In the genomic region with DNA sequence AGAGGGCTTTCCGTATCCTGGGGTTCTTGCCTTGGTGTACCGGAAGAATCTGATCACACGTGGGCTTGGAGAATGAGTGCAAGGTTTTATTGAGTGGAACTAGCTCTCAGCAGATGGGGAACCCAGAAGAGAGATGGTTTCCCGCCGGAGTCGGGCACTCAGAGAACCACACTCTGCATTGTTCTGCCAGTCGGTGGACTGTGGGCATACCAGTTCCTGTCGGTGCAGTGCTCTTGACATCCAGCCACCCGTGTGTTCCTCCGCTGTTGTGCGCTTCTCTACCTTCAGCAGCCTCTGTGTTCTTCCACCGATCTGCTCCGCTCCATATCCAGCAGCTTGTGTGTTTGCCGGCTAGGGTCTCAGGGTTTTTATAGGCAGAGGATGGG, we compare ENCODE assay signal across 24 cellular contexts. TPM values are rescaled to one million over a fixed set of nuclear protein-coding genes. Genes with fewer than 3 reads are reported as not detected.
A peak's percentile ranks its signal among the peaks of the same experiment; 100 is the strongest.
DNase-seq lines count a peak whose midpoint lies in the region; ATAC-seq and TF ChIP-seq lines count a peak whose summit lies in the region.
"Had no signal": no experiment of that assay in that cellular context is flagged by ENCODE, and none has a peak within 500 bp of the region (broad histone marks: within the 10 kb centered on the region; RNA-seq: fewer than 3 reads in every experiment).

No MANE protein-coding gene starts in this region.

- no peaks in the 10 kb centered on the region for H3K9me3 Mint-ChIP-seq in activated CD4-positive, alpha-beta T cell treated with anti-CD3 and anti-CD28 coated beads, Interleukin-2, amount 10 ng/mL, durations not matched to agents 24 days and 14 days
- H3K9me3 Mint-ChIP-seq in activated CD4-positive, alpha-beta T cell treated with anti-CD3 and anti-CD28 coated beads for 36 hours (ENCODE audit: low read depth), result no peaks in the 10 kb centered on the region
- H3K9me3 Mint-ChIP-seq: activated naive CD8-positive, alpha-beta T cell treated with anti-CD3 and anti-CD28 coated beads, Interleukin-2, amount 10 ng/mL, durations not matched to agents 7 days and 5 days; activated T-cell treated with anti-CD3 and anti-CD28 coated beads, Interleukin-2, amount 50 U/mL, for 72 hours; neural crest cell had no signal

- H3K9me2 ChIP-seq in OCI-LY7 (ENCODE audit: insufficient read depth, low read length), result no peaks in the 10 kb centered on the region

- H3K36me3 Mint-ChIP-seq in activated CD4-positive, alpha-beta T cell treated with anti-CD3 and anti-CD28 coated beads, Interleukin-2, amount 10 ng/mL, durations not matched to agents 24 days and 14 days (ENCODE audit: low read depth), result no peaks in the 10 kb centered on the region
- H3K36me3 Mint-ChIP-seq in activated CD4-positive, alpha-beta T cell treated with anti-CD3 and anti-CD28 coated beads for 36 hours (ENCODE audit: low read depth), result no peaks in the 10 kb centered on the region
- H3K36me3 Mint-ChIP-seq: activated naive CD8-positive, alpha-beta T cell treated with anti-CD3 and anti-CD28 coated beads, Interleukin-2, amount 10 ng/mL, durations not matched to agents 7 days and 5 days had no signal

- no peaks in the 10 kb centered on the region for H3K4me1 ChIP-seq in OCI-LY7 (ENCODE audit: insufficient read depth, low read length, poor library complexity, severe bottlenecking)

- DNase-seq in activated CD4-positive, alpha-beta T cell treated with anti-CD3 and anti-CD28 coated beads, Interleukin-2, amount 10 ng/mL, durations not matched to agents 24 days and 14 days, result peak; percentile 54
- DNase-seq in activated CD4-positive, alpha-beta T cell treated with anti-CD3 and anti-CD28 coated beads for 36 hours, result no peak
- no peak for DNase-seq in OCI-LY7 (ENCODE audit: low spot score)
- peak; percentile 23 for DNase-seq in left lobe of liver (ENCODE audit: low spot score)
- no peak for DNase-seq in NCI-H1694 (lab: John Stamatoyannopoulos, UW)
- DNase-seq in NCI-H446 (lab: John Stamatoyannopoulos, UW), result no peak
- DNase-seq in NCI-H187 (lab: John Stamatoyannopoulos, UW), result no peak
- DNase-seq: activated naive CD8-positive, alpha-beta T cell treated with anti-CD3 and anti-CD28 coated beads, Interleukin-2, amount 10 ng/mL, durations not matched to agents 7 days and 5 days; activated T-cell treated with anti-CD3 and anti-CD28 coated beads, Interleukin-2, amount 50 U/mL, for 72 hours; C1 segment of cervical spinal cord; foreskin keratinocyte; hippocampal formation; mucosa of descending colon; NCI-H187 treated with DMSO at 0.1 percent for 48 hours; T1000 had no signal

- intact Hi-C loops in activated CD4-positive, alpha-beta T cell treated with anti-CD3 and anti-CD28 coated beads, Interleukin-2, amount 10 ng/mL, durations not matched to agents 24 days and 14 days (cut with micrococcal nuclease), result loop anchor here (5.0 kb wide), 1 partner anchor 36 kb away; a partner anchor contains a TSS
- intact Hi-C loops in activated CD4-positive, alpha-beta T cell treated with anti-CD3 and anti-CD28 coated beads for 36 hours (cut with DNase I, micrococcal nuclease), result loop anchor here in 1 of 2 experiments (10.0 kb wide), 1 partner anchor 623 kb away; no protein-coding TSS in a partner anchor
- intact Hi-C loops in OCI-LY7 (cut with micrococcal nuclease; ENCODE audit: unreplicated experiment), result no loop called here

- peak overlapping the region; percentile 6; the same call in 1 of the 2 replicates for H3K4me2 ChIP-seq in OCI-LY7 (ENCODE audit: low read length)

- TF ChIP-seq CTCF in OCI-LY7 (conservative IDR thresholded peaks at IDR 0.05; ENCODE audit: low read length), result no peak

- H3K4me3 Mint-ChIP-seq in activated CD4-positive, alpha-beta T cell treated with anti-CD3 and anti-CD28 coated beads, Interleukin-2, amount 10 ng/mL, durations not matched to agents 24 days and 14 days, result no peak overlapping the region
- H3K4me3 Mint-ChIP-seq in activated CD4-positive, alpha-beta T cell treated with anti-CD3 and anti-CD28 coated beads for 36 hours, result no peak overlapping the region
- H3K4me3 Mint-ChIP-seq: activated naive CD8-positive, alpha-beta T cell treated with anti-CD3 and anti-CD28 coated beads, Interleukin-2, amount 10 ng/mL, durations not matched to agents 7 days and 5 days; neural crest cell had no signal

- no peak for ATAC-seq in activated CD4-positive, alpha-beta T cell treated with anti-CD3 and anti-CD28 coated beads for 36 hours
- ATAC-seq in left lobe of liver, result no peak
- ATAC-seq: foreskin keratinocyte, HCT116, mucosa of descending colon had no signal

- POLR2A ChIA-PET in activated CD4-positive, alpha-beta T cell treated with anti-CD3 and anti-CD28 coated beads for 36 hours (lab: Charles Lee), result no interaction called here
- POLR2A ChIA-PET in OCI-LY7 (lab: Charles Lee), result no interaction called here

- no peaks in the 10 kb centered on the region for H3K36me3 ChIP-seq in OCI-LY7 (ENCODE audit: insufficient read depth, low read length)

- no TSS peak for BruUV-seq in OCI-LY7 (replicated peaks; lab: Mats Ljungman, UMichigan)

- H3K27ac ChIP-seq in OCI-LY7 (ENCODE audit: low read depth, low read length, poor library complexity, severe bottlenecking), result no peak overlapping the region
- H3K27ac ChIP-seq: foreskin keratinocyte had no signal

- no peak overlapping the region for H3K27ac Mint-ChIP-seq in activated CD4-positive, alpha-beta T cell treated with anti-CD3 and anti-CD28 coated beads, Interleukin-2, amount 10 ng/mL, durations not matched to agents 24 days and 14 days
- no peak overlapping the region for H3K27ac Mint-ChIP-seq in activated CD4-positive, alpha-beta T cell treated with anti-CD3 and anti-CD28 coated beads for 36 hours
- H3K27ac Mint-ChIP-seq: activated naive CD8-positive, alpha-beta T cell treated with anti-CD3 and anti-CD28 coated beads, Interleukin-2, amount 10 ng/mL, durations not matched to agents 7 days and 5 days; activated T-cell treated with anti-CD3 and anti-CD28 coated beads, Interleukin-2, amount 50 U/mL, for 72 hours; progenitor cell of endocrine pancreas had no signal

- CTCF ChIA-PET in activated CD4-positive, alpha-beta T cell treated with anti-CD3 and anti-CD28 coated beads for 36 hours (lab: Charles Lee), result interaction anchor here (0.6 to 1.8 kb wide), 2 partner anchors 75 to 122 kb away, joined by 3 to 4 read pairs; no protein-coding TSS in a partner anchor
- CTCF ChIA-PET in OCI-LY7 (lab: Charles Lee; ENCODE audit: unreplicated experiment), result no interaction called here

- H3K27me3 Mint-ChIP-seq in activated CD4-positive, alpha-beta T cell treated with anti-CD3 and anti-CD28 coated beads, Interleukin-2, amount 10 ng/mL, durations not matched to agents 24 days and 14 days, result peaks cover 54% of the 10 kb centered on the region
- H3K27me3 Mint-ChIP-seq in activated CD4-positive, alpha-beta T cell treated with anti-CD3 and anti-CD28 coated beads for 36 hours, result peaks cover 66% of the 10 kb centered on the region

- no peaks in the 10 kb centered on the region for H3K9me3 ChIP-seq in OCI-LY7 (ENCODE audit: low read length)
- H3K9me3 ChIP-seq: mucosa of descending colon had no signal

- H2AFZ ChIP-seq in OCI-LY7 (ENCODE audit: low read length), result no peak overlapping the region

- no peaks in the 10 kb centered on the region for H4K20me1 ChIP-seq in OCI-LY7 (ENCODE audit: insufficient read depth, low read length)

- H3K4me3 ChIP-seq in GM08714 (ENCODE audit: low read length) (peak overlapping the region; percentile 26; the same call in 1 of the 2 replicates), OCI-LY7 (ENCODE audit: low read depth, low read length, poor library complexity, severe bottlenecking) (no peak overlapping the region)
- H3K4me3 ChIP-seq: mucosa of descending colon had no signal

- peaks cover 25% of the 10 kb centered on the region for H3K4me1 Mint-ChIP-seq in activated CD4-positive, alpha-beta T cell treated with anti-CD3 and anti-CD28 coated beads, Interleukin-2, amount 10 ng/mL, durations not matched to agents 24 days and 14 days
- peaks cover 5% of the 10 kb centered on the region for H3K4me1 Mint-ChIP-seq in activated CD4-positive, alpha-beta T cell treated with anti-CD3 and anti-CD28 coated beads for 36 hours
- H3K4me1 Mint-ChIP-seq: activated naive CD8-positive, alpha-beta T cell treated with anti-CD3 and anti-CD28 coated beads, Interleukin-2, amount 10 ng/mL, durations not matched to agents 7 days and 5 days; neural crest cell had no signal

- no peaks in the 10 kb centered on the region for H3K79me2 ChIP-seq in OCI-LY7 (ENCODE audit: insufficient read depth, low read depth, low read length)

RNA-seq across cellular contexts. Expression of a gene that starts 10.8 kb away (rescaled TPM):
- 71.3 and 76.7 TPM in 2 replicates for total RNA-seq in activated CD4-positive, alpha-beta T cell treated with anti-CD3 and anti-CD28 coated beads, Interleukin-2, amount 10 ng/mL, durations not matched to agents 24 days and 14 days
- 10 to 100 TPM; 55.3 to 70.4 TPM for total RNA-seq in activated CD4-positive, alpha-beta T cell treated with anti-CD3 and anti-CD28 coated beads for 36 hours
- 53.6 and 54.5 TPM in 2 replicates for total RNA-seq in OCI-LY7 (2014; rRNA removed; shearing (Covaris generic))
- 64.8 and 71.9 TPM in 2 replicates for total RNA-seq in OCI-LY7 (2022)
- 16.6 TPM for total RNA-seq in left lobe of liver

RNA-seq across cellular contexts. Expression of a gene that starts 36.7 kb away (rescaled TPM):
- 0.38 and 0.44 TPM in 2 replicates for total RNA-seq in activated CD4-positive, alpha-beta T cell treated with anti-CD3 and anti-CD28 coated beads, Interleukin-2, amount 10 ng/mL, durations not matched to agents 24 days and 14 days
- 1 to 10 TPM in 1 of 2 experiments, under 1 TPM in 1; 0.94 to 1.1 TPM for total RNA-seq in activated CD4-positive, alpha-beta T cell treated with anti-CD3 and anti-CD28 coated beads for 36 hours
- total RNA-seq in OCI-LY7 (2014; rRNA removed; shearing (Covaris generic)), result not detected in 2 replicates
- total RNA-seq in OCI-LY7 (2022) (not detected in 2 replicates), left lobe of liver (0.08 TPM)
- total RNA-seq: A673, foreskin keratinocyte, HT1080, lower leg skin, progenitor cell of endocrine pancreas had no signal

RNA-seq across cellular contexts. Expression of a gene that starts 43.2 kb away (rescaled TPM):
- 1.5 and 1.8 TPM in 2 replicates for total RNA-seq in activated CD4-positive, alpha-beta T cell treated with anti-CD3 and anti-CD28 coated beads, Interleukin-2, amount 10 ng/mL, durations not matched to agents 24 days and 14 days
- 1 to 10 TPM in 1 of 2 experiments, under 1 TPM in 1; 0.49 to 1.5 TPM for total RNA-seq in activated CD4-positive, alpha-beta T cell treated with anti-CD3 and anti-CD28 coated beads for 36 hours
- 0.10 and 0.79 TPM in 2 replicates for total RNA-seq in OCI-LY7 (2014; rRNA removed; shearing (Covaris generic))
- total RNA-seq in OCI-LY7 (2022) (0.17 TPM in 1 of 2 replicates, not detected in the other), left lobe of liver (not detected)
- total RNA-seq: A673, HT1080, progenitor cell of endocrine pancreas had no signal

RNA-seq across cellular contexts. Expression of a gene that starts 56.0 kb away (rescaled TPM):
- total RNA-seq in activated CD4-positive, alpha-beta T cell treated with anti-CD3 and anti-CD28 coated beads, Interleukin-2, amount 10 ng/mL, durations not matched to agents 24 days and 14 days, result 0.31 and 0.56 TPM in 2 replicates
- total RNA-seq in activated CD4-positive, alpha-beta T cell treated with anti-CD3 and anti-CD28 coated beads for 36 hours, result under 1 TPM in 1 of 2 experiments, not detected in 1; 0.21 TPM
- total RNA-seq in OCI-LY7 (2014; rRNA removed; shearing (Covaris generic)), result not detected in 2 replicates
- total RNA-seq in OCI-LY7 (2022), result not detected in 2 replicates
- not detected for total RNA-seq in left lobe of liver
- total RNA-seq: A673; activated naive CD8-positive, alpha-beta T cell treated with anti-CD3 and anti-CD28 coated beads, Interleukin-2, amount 10 ng/mL, durations not matched to agents 7 days and 5 days; epithelial cell of proximal tubule; foreskin keratinocyte; HT1080; lower leg skin; NCI-H460; neural crest cell; progenitor cell of endocrine pancreas had no signal

Comparison
In these comparisons a context has a peak if more than half of its experiments do, and no peak if none do; other contexts are left out.
1. DNase-seq: peak in activated CD4-positive, alpha-beta T cell treated with anti-CD3 and anti-CD28 coated beads, Interleukin-2, amount 10 ng/mL, durations not matched to agents 24 days and 14 days (single experiment) and left lobe of liver (single experiment); none in activated CD4-positive, alpha-beta T cell treated with anti-CD3 and anti-CD28 coated beads for 36 hours (single experiment), OCI-LY7 (single experiment), NCI-H1694 (single experiment), NCI-H446 (0 of 2) and NCI-H187 (0 of 2).